In the genomic region with DNA sequence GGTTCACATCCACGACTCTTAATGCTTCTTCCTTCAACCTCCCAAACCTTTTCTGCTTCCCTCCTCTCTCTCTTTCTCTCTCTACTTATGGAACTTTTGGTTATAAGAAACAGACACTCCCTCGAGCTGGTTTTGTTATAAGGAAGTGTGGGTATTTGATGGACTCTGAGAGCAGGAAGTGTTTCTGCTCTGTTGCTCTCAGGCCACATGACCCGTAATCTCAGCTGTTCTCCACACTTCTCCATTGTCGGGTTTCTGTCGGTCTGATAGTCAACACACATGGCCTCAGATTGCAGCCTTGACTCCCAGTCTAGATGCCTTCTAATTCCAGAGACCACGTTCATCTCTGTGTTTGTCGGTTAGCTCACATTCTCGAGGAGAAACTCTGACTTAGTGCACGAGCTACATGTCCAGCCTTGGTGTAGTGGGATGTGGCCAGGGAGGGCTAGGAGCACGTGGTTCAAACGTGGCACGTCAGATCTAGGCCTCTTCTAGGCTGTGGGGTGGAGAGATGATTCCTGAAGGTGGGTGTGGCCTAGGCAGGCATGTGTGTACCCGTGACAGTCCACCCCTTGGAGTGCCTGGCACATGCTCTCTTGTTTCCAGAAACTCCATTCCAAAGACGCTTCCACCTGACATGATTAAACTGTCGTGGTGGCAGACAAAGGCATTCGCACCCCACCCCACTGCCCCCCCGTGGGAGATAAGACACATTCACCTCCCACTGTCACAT, we compare ENCODE assay signal across 16 cellular contexts. TPM values are rescaled to one million over a fixed set of nuclear protein-coding genes. Genes with fewer than 3 reads are reported as not detected.
DNase-seq lines count a peak whose midpoint lies in the region; FAIRE-seq and TF ChIP-seq lines count a peak whose summit lies in the region.
"Had no signal": no experiment of that assay in that cellular context is flagged by ENCODE, and none has a peak within 500 bp of the region (broad histone marks: within the 10 kb centered on the region; RNA-seq: fewer than 3 reads in every experiment).

No MANE protein-coding gene starts in this region.

- DNase-seq in GM10248 (ENCODE audit: extremely low spot score): peak; percentile 71
- peak; percentile 65 for DNase-seq in Karpas-422
- DNase-seq in bronchial epithelial cell (ENCODE audit: low read depth): no peak
- no peak for DNase-seq in nephron progenitor cell
- DNase-seq in NCI-H1694 treated with DMSO at 0.1 percent for 48 hours (lab: John Stamatoyannopoulos, UW): no peak
- DNase-seq in hepatocyte (ENCODE audit: low spot score): no peak
- no peak for DNase-seq in kidney
- DNase-seq in activated gamma-delta T cell treated with Interleukin-2 at 50 U/mL for 16 hours: no peak
- DNase-seq: activated CD8-positive, alpha-beta memory T cell treated with anti-CD3 and anti-CD28 coated beads, Interleukin-2, amount 50 U/mL, for 4 hours; activated naive CD4-positive, alpha-beta T cell treated with anti-CD3 and anti-CD28 coated beads, Interleukin-2, amount 50 U/mL, for 16 hours; central memory CD4-positive, alpha-beta T cell; NCI-H524 treated with DMSO at 0.1 percent for 48 hours; stomach had no signal

- no peaks in the 10 kb centered on the region for H3K27me3 Mint-ChIP-seq in nephron progenitor cell (ENCODE audit: low read depth, poor library complexity)
- H3K27me3 Mint-ChIP-seq: natural killer cell treated with Interleukin-12 subunit alpha and Interleukin-12 subunit beta and Interleukin-15 and Interleukin-18, amount 100 ng/mL, for 72 hours had no signal

- peaks cover 62% of the 10 kb centered on the region for H3K36me3 Mint-ChIP-seq in nephron progenitor cell (ENCODE audit: low read depth)

- H3K79me2 ChIP-seq in Karpas-422 (ENCODE audit: low read length): no peaks in the 10 kb centered on the region
- H3K79me2 ChIP-seq in hepatocyte: no peaks in the 10 kb centered on the region

- H3K27me3 ChIP-seq in Karpas-422 (ENCODE audit: low read length) (no peaks in the 10 kb centered on the region), bronchial epithelial cell (ENCODE audit: control insufficient read depth, insufficient read depth, low read length) (no peaks in the 10 kb centered on the region), hepatocyte (no peaks in the 10 kb centered on the region)
- H3K27me3 ChIP-seq: stomach had no signal

- H3K36me3 ChIP-seq in Karpas-422 (ENCODE audit: insufficient read depth, low read length): peaks cover 6% of the 10 kb centered on the region; the same call in 1 of the 2 replicates
- H3K36me3 ChIP-seq in bronchial epithelial cell (ENCODE audit: control insufficient read depth, insufficient read depth, low read length): peaks cover 1% of the 10 kb centered on the region
- H3K36me3 ChIP-seq in hepatocyte (replicated peaks; ENCODE audit: insufficient read depth, low read depth): no peaks in the 10 kb centered on the region
- peaks cover 5 to 11% of the 10 kb centered on the region in 2 donors for H3K36me3 ChIP-seq in kidney (ENCODE audit: control insufficient read depth in 1 of 2, insufficient read depth in 2 of 2, low read length in 2 of 2)

- H3K4me1 ChIP-seq in Karpas-422 (ENCODE audit: low read length) (peaks cover 21% of the 10 kb centered on the region), hepatocyte (ENCODE audit: insufficient read depth) (no peaks in the 10 kb centered on the region), kidney (ENCODE audit: control insufficient read depth in 1 of 2, insufficient read depth in 1 of 2, low read depth in 1 of 2, low read length in 2 of 2) (no peaks in the 10 kb centered on the region)

- H3K9me3 Mint-ChIP-seq in nephron progenitor cell: peaks cover 10% of the 10 kb centered on the region
- H3K9me3 Mint-ChIP-seq: natural killer cell treated with Interleukin-12 subunit alpha and Interleukin-12 subunit beta and Interleukin-15 and Interleukin-18, amount 100 ng/mL, for 72 hours had no signal

- peaks cover 29% of the 10 kb centered on the region for H3K4me1 Mint-ChIP-seq in nephron progenitor cell

- H3K4me3 ChIP-seq in Karpas-422 (ENCODE audit: low read length): no peak overlapping the region
- H3K4me3 ChIP-seq in bronchial epithelial cell (ENCODE audit: low read depth, low read length): no peak overlapping the region
- no peak overlapping the region for H3K4me3 ChIP-seq in hepatocyte
- H3K4me3 ChIP-seq in kidney (ENCODE audit: low read length in 2 of 2): no peak overlapping the region
- H3K4me3 ChIP-seq: stomach had no signal

- H2AFZ ChIP-seq in Karpas-422 (ENCODE audit: low read length): no peak overlapping the region
- H2AFZ ChIP-seq in hepatocyte: no peak overlapping the region

- H3K9ac ChIP-seq in Karpas-422 (ENCODE audit: low read length): no peak overlapping the region
- no peak overlapping the region for H3K9ac ChIP-seq in kidney (ENCODE audit: low read length in 2 of 2)

- no peaks in the 10 kb centered on the region for H3K9me2 ChIP-seq in Karpas-422 (replicated peaks; ENCODE audit: insufficient read depth, low read length)
- no peaks in the 10 kb centered on the region for H3K9me2 ChIP-seq in hepatocyte (replicated peaks; ENCODE audit: insufficient read depth)

- H3K27ac ChIP-seq in Karpas-422 (ENCODE audit: low read length) (0 out of 2 replicates have a peak overlapping the region, but pooled peaks have one; percentile 3), hepatocyte (no peak overlapping the region), kidney (ENCODE audit: low read depth in 2 of 2, low read length in 2 of 2) (no peak overlapping the region)
- H3K27ac ChIP-seq: stomach had no signal

- no peaks in the 10 kb centered on the region for H4K20me1 ChIP-seq in Karpas-422 (ENCODE audit: insufficient read depth, low read depth, low read length)
- H4K20me1 ChIP-seq in hepatocyte (ENCODE audit: insufficient read depth, poor library complexity, severe bottlenecking): no peaks in the 10 kb centered on the region

- WGBS in hepatocyte (ENCODE audit: low lambda C conversion rate, missing lambda C conversion rate): 92% methylated on average over 17 of the region's 17 CpGs

- H3K4me3 Mint-ChIP-seq in nephron progenitor cell: no peak overlapping the region
- H3K4me3 Mint-ChIP-seq: natural killer cell treated with Interleukin-12 subunit alpha and Interleukin-12 subunit beta and Interleukin-15 and Interleukin-18, amount 100 ng/mL, for 72 hours had no signal

- intact Hi-C loops in kidney (cut with DNase I): no loop called here

- H3K27ac Mint-ChIP-seq in nephron progenitor cell: peak overlapping the region; percentile 6
- H3K27ac Mint-ChIP-seq: natural killer cell treated with Interleukin-12 subunit alpha and Interleukin-12 subunit beta and Interleukin-15 and Interleukin-18, amount 100 ng/mL, for 72 hours had no signal

- H3K9me3 ChIP-seq in Karpas-422 (ENCODE audit: low read length): no peaks in the 10 kb centered on the region
- no peaks in the 10 kb centered on the region for H3K9me3 ChIP-seq in hepatocyte (ENCODE audit: low read depth)
- peaks cover 0 to 11% of the 10 kb centered on the region in 2 donors for H3K9me3 ChIP-seq in kidney (ENCODE audit: control insufficient read depth in 1 of 2, low read length in 2 of 2)

- no peak overlapping the region for H3K4me2 ChIP-seq in Karpas-422 (ENCODE audit: low read depth, low read length, poor library complexity, severe bottlenecking)
- no peak overlapping the region for H3K4me2 ChIP-seq in hepatocyte

- CTCF ChIA-PET in GM10248 (lab: Yijun Ruan, JAX): interaction anchor here (0.9 to 1.8 kb wide), 2 partner anchors 16 to 56 kb away, joined by 4 read pairs; no protein-coding TSS in a partner anchor

- peak; percentile 40 for FAIRE-seq in bronchial epithelial cell (lab: Jason Lieb, UNC)
- no peak for FAIRE-seq in kidney (lab: Jason Lieb, UNC)

- POLR2A ChIA-PET in GM10248 (lab: Yijun Ruan, JAX): no interaction called here

- TF ChIP-seq CTCF in GM10248 (IDR thresholded peaks at IDR 0.05; ENCODE audit: control extremely low read depth, extremely low read depth, low read depth, missing control alignments): no peak
- no peak for TF ChIP-seq CTCF in bronchial epithelial cell (IDR thresholded peaks at IDR 0.05; ENCODE audit: insufficient read depth, low read length, severe bottlenecking)
- TF ChIP-seq CTCF in nephron progenitor cell (IDR thresholded peaks at IDR 0.05): no peak
- TF ChIP-seq CTCF in hepatocyte (IDR thresholded peaks at IDR 0.05; ENCODE audit: poor library complexity): no peak
- no peak for TF ChIP-seq CTCF in kidney (IDR thresholded peaks at IDR 0.05; ENCODE audit: borderline replicate concordance, extremely low read depth, insufficient read depth)

RNA-seq across cellular contexts. Expression of gene CNFN, which starts 26.3 kb away (rescaled TPM):
- not detected in 2 replicates for total RNA-seq in Karpas-422 (2014; rRNA removed; shearing (Covaris generic); ENCODE audit: low replicate concordance)
- total RNA-seq in bronchial epithelial cell (1.7 TPM in 1 of 2 replicates, not detected in the other), hepatocyte (0.93 TPM in 1 of 2 replicates, not detected in the other), kidney (2.2 TPM)
- polyA plus RNA-seq in hepatocyte (8.3 and 8.8 TPM in 2 replicates), kidney (ENCODE audit: insufficient read depth, low read depth, low replicate concordance) (4.9 TPM)
- total RNA-seq: kidney epithelial cell; natural killer cell treated with Interleukin-12 subunit alpha and Interleukin-12 subunit beta and Interleukin-15 and Interleukin-18, amount 100 ng/mL, for 72 hours had no signal

RNA-seq across cellular contexts. Expression of gene MEGF8, which starts 38.3 kb away (rescaled TPM):
- 6.5 and 15.9 TPM in 2 replicates for total RNA-seq in Karpas-422 (2014; rRNA removed; shearing (Covaris generic); ENCODE audit: low replicate concordance)
- 7.1 and 14.0 TPM in 2 replicates for total RNA-seq in bronchial epithelial cell
- 11.0 and 19.2 TPM in 2 replicates for total RNA-seq in hepatocyte
- polyA plus RNA-seq in hepatocyte: 7.6 and 8.3 TPM in 2 replicates
- 31.6 TPM for total RNA-seq in kidney
- 8.7 TPM for polyA plus RNA-seq in kidney (ENCODE audit: insufficient read depth, low read depth, low replicate concordance)

RNA-seq across cellular contexts. Expression of gene TMEM145, which starts 50.7 kb away (rescaled TPM):
- 18.7 and 30.5 TPM in 2 replicates for total RNA-seq in Karpas-422 (2014; rRNA removed; shearing (Covaris generic); ENCODE audit: low replicate concordance)
- total RNA-seq in bronchial epithelial cell (0.26 TPM in 1 of 2 replicates, not detected in the other), hepatocyte (0.40 TPM in 1 of 2 replicates, not detected in the other), kidney (not detected)
- polyA plus RNA-seq in hepatocyte (0.58 TPM in 1 of 2 replicates, not detected in the other), kidney (ENCODE audit: insufficient read depth, low read depth, low replicate concordance) (not detected)
- total RNA-seq: sciatic nerve had no signal

Comparison
In these comparisons a context has a peak if more than half of its experiments do, and no peak if none do; other contexts are left out.
1. DNase-seq: peak in GM10248 (single experiment) and Karpas-422 (single experiment); none in bronchial epithelial cell (single experiment), nephron progenitor cell (single experiment), NCI-H1694 treated with DMSO at 0.1 percent for 48 hours (single experiment), hepatocyte (single experiment), kidney (single experiment) and activated gamma-delta T cell treated with Interleukin-2 at 50 U/mL for 16 hours (single experiment).
2. RNA of gene TMEM145, which starts 50.7 kb away (total RNA-seq): 18.7 to 30.5 TPM in Karpas-422; 0.40 TPM in hepatocyte, 0.26 TPM in bronchial epithelial cell and not detected in kidney (single experiment); every median in the first group is over 10 times any median in the second.